In the genomic region with DNA sequence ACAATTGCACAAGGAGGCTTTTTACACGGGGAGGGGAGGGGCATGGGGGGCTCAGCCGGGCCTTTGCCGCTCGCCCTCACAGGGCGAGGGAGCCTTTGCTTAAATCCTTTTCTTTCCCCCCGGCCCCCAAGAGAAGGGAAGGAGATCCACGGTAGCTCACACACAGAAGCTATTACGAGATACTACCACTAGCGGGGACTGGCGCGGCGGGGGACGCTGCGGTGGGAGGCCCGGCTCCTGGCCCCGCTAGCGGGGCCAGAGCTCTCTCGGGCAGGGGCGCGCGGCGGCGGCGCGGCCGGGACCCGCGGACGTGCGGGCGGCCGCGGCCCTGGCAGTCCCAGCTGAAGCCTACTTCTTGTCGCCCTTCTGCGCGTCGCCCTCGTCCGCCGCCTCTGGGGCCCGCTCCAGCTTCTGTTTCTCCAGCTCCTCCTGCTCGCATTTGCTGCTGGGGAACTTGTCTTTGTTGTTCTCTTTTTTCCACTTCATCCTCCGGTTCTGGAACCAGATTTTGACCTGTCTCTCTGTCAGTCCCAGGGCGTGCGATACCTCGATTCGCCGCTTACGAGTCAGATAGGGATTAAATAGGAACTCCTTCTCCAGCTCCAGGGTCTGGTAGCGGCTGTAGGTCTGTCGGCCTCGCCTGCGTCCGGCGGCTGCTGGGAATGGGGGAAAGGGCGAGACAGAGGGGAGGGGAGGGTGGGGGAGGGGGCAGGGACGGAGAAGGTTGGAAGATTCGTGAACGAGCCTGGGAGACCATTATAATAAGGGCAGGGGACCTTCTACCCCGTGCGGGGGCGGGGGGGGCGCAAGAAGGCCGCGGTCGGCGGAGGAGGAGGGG, we compare ENCODE assay signal across 8 cellular contexts. TPM values are rescaled to one million over a fixed set of nuclear protein-coding genes. Genes with fewer than 3 reads are reported as not detected.
DNase-seq lines count a peak whose midpoint lies in the region; ATAC-seq and TF ChIP-seq lines count a peak whose summit lies in the region.

No MANE protein-coding gene starts in this region.

- H3K27me3 Mint-ChIP-seq in activated CD4-positive, alpha-beta memory T cell treated with anti-CD3 and anti-CD28 coated beads for 36 hours, result peaks cover 76% of the 10 kb centered on the region

- TF ChIP-seq CTCF in GM12864 (IDR thresholded peaks at IDR 0.05; ENCODE audit: low read depth, low read length, missing control alignments), result peak; percentile 29
- TF ChIP-seq CTCF in KMS-11 (conservative IDR thresholded peaks at IDR 0.05; ENCODE audit: low read depth, low read length), result no peak
- peak; percentile 9 for TF ChIP-seq CTCF in foreskin keratinocyte (conservative IDR thresholded peaks at IDR 0.05)
- peak; percentile 19 for TF ChIP-seq CTCF in retinal pigment epithelial cell (conservative IDR thresholded peaks at IDR 0.05; ENCODE audit: low read depth, low read length)

- H3K36me3 ChIP-seq in KMS-11 (ENCODE audit: insufficient read depth), result no peaks in the 10 kb centered on the region

- CTCF ChIA-PET in activated CD4-positive, alpha-beta memory T cell treated with anti-CD3 and anti-CD28 coated beads for 36 hours (lab: Charles Lee), result interaction anchor here (0.6 to 2.7 kb wide), 22 partner anchors 10 to 672 kb away, joined by 3 to 19 read pairs (median 4); partner anchors contain the start of genes HOXB5 and PNPO

- no peaks in the 10 kb centered on the region for H4K20me1 ChIP-seq in KMS-11 (ENCODE audit: insufficient read depth)

- POLR2A ChIA-PET in activated CD4-positive, alpha-beta memory T cell treated with anti-CD3 and anti-CD28 coated beads for 36 hours (lab: Charles Lee), result interaction anchor here (2.4 kb wide), 1 partner anchor 13 kb away, joined by 13 read pairs; the partner anchor contains the start of gene HOXB9

- ATAC-seq in foreskin keratinocyte (peak; percentile 27), GM19324 (IDR thresholded peaks at IDR 0.05; ENCODE audit: low FRiP score, unreplicated experiment) (no peak), HG03045 (IDR thresholded peaks at IDR 0.05; ENCODE audit: unreplicated experiment) (no peak)

- no peak overlapping the region for H3K27ac Mint-ChIP-seq in activated CD4-positive, alpha-beta memory T cell treated with anti-CD3 and anti-CD28 coated beads for 36 hours

- H3K4me3 ChIP-seq in GM12864 (ENCODE audit: low read depth, low read length), result peak overlapping the region; percentile 34
- H3K4me3 ChIP-seq in KMS-11 (IDR thresholded peaks at IDR 0.05; ENCODE audit: insufficient read depth, low read depth, low read length), result no peak overlapping the region
- no peak overlapping the region for H3K4me3 ChIP-seq in retinal pigment epithelial cell (ENCODE audit: low read length)

- peaks cover 46% of the 10 kb centered on the region for H3K27me3 ChIP-seq in KMS-11 (ENCODE audit: insufficient read depth, low read depth)
- peaks cover 100% of the 10 kb centered on the region for H3K27me3 ChIP-seq in foreskin keratinocyte

- H3K4me1 Mint-ChIP-seq in activated CD4-positive, alpha-beta memory T cell treated with anti-CD3 and anti-CD28 coated beads for 36 hours (ENCODE audit: low read depth), result peaks cover 52% of the 10 kb centered on the region

- H3K27ac ChIP-seq in KMS-11 (no peak overlapping the region; the same call in 1 of the 2 replicates), foreskin keratinocyte (no peak overlapping the region)

- H3K4me3 Mint-ChIP-seq in activated CD4-positive, alpha-beta memory T cell treated with anti-CD3 and anti-CD28 coated beads for 36 hours, result peak overlapping the region; percentile 72

- peak overlapping the region; percentile 92 for H3K4me2 ChIP-seq in KMS-11

- H3K79me2 ChIP-seq in KMS-11 (ENCODE audit: insufficient read depth, low read depth), result no peaks in the 10 kb centered on the region

- DNase-seq in GM12864 (ENCODE audit: low read depth), result no peak
- peak; percentile 59 for DNase-seq in activated CD4-positive, alpha-beta memory T cell treated with anti-CD3 and anti-CD28 coated beads for 36 hours
- DNase-seq in foreskin keratinocyte, result no peak
- DNase-seq in retinal pigment epithelial cell (ENCODE audit: low read depth), result no peak
- no peak for DNase-seq in occipital lobe (lab: John Stamatoyannopoulos, UW)

- H2AFZ ChIP-seq in KMS-11 (ENCODE audit: low read depth), result peak overlapping the region; percentile 67

- H3K9me3 Mint-ChIP-seq in activated CD4-positive, alpha-beta memory T cell treated with anti-CD3 and anti-CD28 coated beads for 36 hours, result no peaks in the 10 kb centered on the region

- peaks cover 20% of the 10 kb centered on the region for H3K4me1 ChIP-seq in KMS-11 (ENCODE audit: low read depth, poor library complexity, severe bottlenecking)
- H3K4me1 ChIP-seq in foreskin keratinocyte, result no peaks in the 10 kb centered on the region

- no peaks in the 10 kb centered on the region for H3K36me3 Mint-ChIP-seq in activated CD4-positive, alpha-beta memory T cell treated with anti-CD3 and anti-CD28 coated beads for 36 hours

- intact Hi-C loops in activated CD4-positive, alpha-beta memory T cell treated with anti-CD3 and anti-CD28 coated beads for 36 hours (cut with micrococcal nuclease), result loop anchor here (2.0 to 10.0 kb wide), 4 partner anchors 16 to 586 kb away; no protein-coding TSS in a partner anchor

- H3K9ac ChIP-seq in KMS-11, result no peak overlapping the region

RNA-seq across cellular contexts. Expression of gene HOXB8, which starts 2.0 kb away (rescaled TPM):
- total RNA-seq in activated CD4-positive, alpha-beta memory T cell treated with anti-CD3 and anti-CD28 coated beads for 36 hours, result not detected
- total RNA-seq in foreskin keratinocyte (not detected in 2 replicates), occipital lobe (not detected)
- not detected in 2 replicates for polyA plus RNA-seq in foreskin keratinocyte

RNA-seq across cellular contexts. Expression of gene HOXB7, which starts 2.3 kb away (rescaled TPM):
- total RNA-seq in activated CD4-positive, alpha-beta memory T cell treated with anti-CD3 and anti-CD28 coated beads for 36 hours, result under 1 TPM; 0.36 to 0.44 TPM
- 0.28 and 0.54 TPM in 2 replicates for total RNA-seq in foreskin keratinocyte
- 0.37 and 0.81 TPM in 2 replicates for polyA plus RNA-seq in foreskin keratinocyte
- not detected for total RNA-seq in occipital lobe

RNA-seq across cellular contexts. Expression of gene HOXB6, which starts 8.3 kb away (rescaled TPM):
- under 1 TPM; 0.21 to 0.22 TPM for total RNA-seq in activated CD4-positive, alpha-beta memory T cell treated with anti-CD3 and anti-CD28 coated beads for 36 hours
- total RNA-seq in foreskin keratinocyte, result not detected in 2 replicates
- not detected in 2 replicates for polyA plus RNA-seq in foreskin keratinocyte
- total RNA-seq in occipital lobe, result not detected

RNA-seq across cellular contexts. Expression of gene HOXB9, which starts 13.1 kb away (rescaled TPM):
- total RNA-seq in activated CD4-positive, alpha-beta memory T cell treated with anti-CD3 and anti-CD28 coated beads for 36 hours, result 1 to 10 TPM; 1.4 to 1.5 TPM
- total RNA-seq in foreskin keratinocyte (not detected in 2 replicates), occipital lobe (not detected)
- polyA plus RNA-seq in foreskin keratinocyte, result not detected in 2 replicates

RNA-seq across cellular contexts. Expression of gene HOXB5, which starts 19.5 kb away (rescaled TPM):
- not detected for total RNA-seq in activated CD4-positive, alpha-beta memory T cell treated with anti-CD3 and anti-CD28 coated beads for 36 hours
- total RNA-seq in foreskin keratinocyte, result not detected in 2 replicates
- polyA plus RNA-seq in foreskin keratinocyte, result not detected in 2 replicates
- total RNA-seq in occipital lobe, result not detected
